28 cellular contexts compared by ENCODE assay signal in the genomic region with DNA sequence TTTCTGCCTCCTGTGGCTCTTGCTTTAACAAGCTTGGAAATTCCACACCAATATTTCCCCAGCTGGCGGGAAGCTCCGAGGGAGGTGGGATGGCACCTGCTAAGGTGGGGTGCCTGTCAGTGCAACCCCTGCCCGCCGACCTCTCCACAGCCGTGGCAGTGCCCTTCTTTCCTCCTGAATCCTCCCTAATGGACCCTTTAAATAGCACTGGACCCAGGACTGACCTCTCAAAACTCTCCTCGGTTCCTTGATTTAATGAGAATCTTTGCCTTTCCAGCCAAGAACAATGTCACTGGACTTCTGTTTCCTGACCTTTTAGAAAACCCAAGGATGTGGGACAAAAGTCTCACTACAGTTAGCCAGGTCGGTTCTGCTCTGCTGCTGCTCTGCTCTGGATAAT.
"Had no signal": no experiment of that assay in that cellular context is flagged by ENCODE, and none has a peak within 500 bp of the region (broad histone marks: within the 10 kb centered on the region; RNA-seq: fewer than 3 reads in every experiment).

No MANE protein-coding gene starts in this region.

- H3K79me2 ChIP-seq: parathyroid adenoma had no signal

- H3K27me3 ChIP-seq: ovary, right lobe of liver, sigmoid colon, tibial artery, upper lobe of right lung, uterus had no signal

- H3K36me3 Mint-ChIP-seq: naive thymus-derived CD4-positive, alpha-beta T cell; natural killer cell; stimulated activated effector memory CD8-positive, alpha-beta T cell treated with anti-CD3 and anti-CD28 coated beads, Interleukin-12 subunit alpha, Interleukin-12 subunit beta, amount 100 ng/mL, for 72 hours; stimulated activated naive B cell treated with anti-CD40 and anti-IgM and Interleukin-4, amounts not matched to agents 10 μg/mL and 1 μg/mL and 100 μg/mL, for 72 hours; type B pancreatic cell had no signal

- FAIRE-seq: small intestine had no signal

- H3K27ac ChIP-seq: ovary, parathyroid adenoma, psoas muscle, right lobe of liver, sigmoid colon, stomach, thoracic aorta, tibial artery, transverse colon, upper lobe of right lung, uterus had no signal

- H3K9ac ChIP-seq: parathyroid adenoma had no signal

- H3K4me1 ChIP-seq: parathyroid adenoma, psoas muscle, right lobe of liver, sigmoid colon, stomach, tibial artery, transverse colon, upper lobe of right lung, uterus had no signal

- DNase-seq: naive thymus-derived CD4-positive, alpha-beta T cell; natural killer cell; occipital lobe; ovary; posterior cingulate gyrus; psoas muscle; right cardiac atrium; right lobe of liver; sigmoid colon; small intestine; stimulated activated CD4-positive, alpha-beta T cell treated with anti-CD3 and anti-CD28 coated beads, Interleukin-15, amount 100 ng/mL, for 24 hours; stimulated activated CD4-positive, alpha-beta T cell treated with anti-CD3 and anti-CD28 coated beads, Interleukin-2, amount 100 ng/mL, for 24 hours; stimulated activated CD4-positive, alpha-beta T cell treated with anti-CD3 and anti-CD28 coated beads, Interleukin-2, amount 100 ng/mL, for 48 hours; stimulated activated CD4-positive, alpha-beta T cell treated with anti-CD3 and anti-CD28 coated beads, Interleukin-4, amount 100 ng/mL, for 24 hours; stimulated activated naive B cell treated with anti-CD40 and anti-IgM and Interleukin-4, amounts not matched to agents 10 μg/mL and 1 μg/mL and 100 μg/mL, for 72 hours; stimulated activated naive CD4-positive, alpha-beta T cell treated with Interleukin-2 at 50 U/mL for 16 hours; stomach; tibial artery; transverse colon; upper lobe of right lung; uterus had no signal

- H3K4me1 Mint-ChIP-seq: naive thymus-derived CD4-positive, alpha-beta T cell; natural killer cell; nephron had no signal

- H3K36me3 ChIP-seq: ovary, right lobe of liver, sigmoid colon, stomach, thoracic aorta, tibial artery, transverse colon, upper lobe of right lung, uterus had no signal

- H2AFZ ChIP-seq: parathyroid adenoma had no signal

- H3K4me3 Mint-ChIP-seq: naive thymus-derived CD4-positive, alpha-beta T cell; natural killer cell; nephron; stimulated activated effector memory CD8-positive, alpha-beta T cell treated with anti-CD3 and anti-CD28 coated beads, Interleukin-12 subunit alpha, Interleukin-12 subunit beta, amount 100 ng/mL, for 72 hours; stimulated activated naive B cell treated with anti-CD40 and anti-IgM and Interleukin-4, amounts not matched to agents 10 μg/mL and 1 μg/mL and 100 μg/mL, for 72 hours; stimulated activated naive CD8-positive, alpha-beta T cell treated with anti-CD3 and anti-CD28 coated beads, Interleukin-15, Interleukin-2, amounts not matched to agents 100 ng/mL and 50 ng/mL, for 24 hours; type B pancreatic cell had no signal

- H3K9me3 ChIP-seq: ovary, psoas muscle, right lobe of liver, sigmoid colon, stomach, thoracic aorta, tibial artery, transverse colon, upper lobe of right lung, uterus had no signal

- ATAC-seq: naive thymus-derived CD4-positive, alpha-beta T cell; natural killer cell; psoas muscle; right cardiac atrium; stimulated activated effector memory CD8-positive, alpha-beta T cell treated with anti-CD3 and anti-CD28 coated beads, Interleukin-12 subunit alpha, Interleukin-12 subunit beta, amount 100 ng/mL, for 72 hours; stimulated activated naive B cell treated with anti-CD40 and anti-IgM and Interleukin-4, amounts not matched to agents 10 μg/mL and 1 μg/mL and 100 μg/mL, for 72 hours; upper lobe of right lung had no signal

- H3K4me3 ChIP-seq: ovary, psoas muscle, right lobe of liver, sigmoid colon, stomach, thoracic aorta, tibial artery, transverse colon, upper lobe of right lung, uterus had no signal

- H3K9me3 Mint-ChIP-seq: naive thymus-derived CD4-positive, alpha-beta T cell; natural killer cell; nephron; stimulated activated effector memory CD8-positive, alpha-beta T cell treated with anti-CD3 and anti-CD28 coated beads, Interleukin-12 subunit alpha, Interleukin-12 subunit beta, amount 100 ng/mL, for 72 hours; stimulated activated naive B cell treated with anti-CD40 and anti-IgM and Interleukin-4, amounts not matched to agents 10 μg/mL and 1 μg/mL and 100 μg/mL, for 72 hours; stimulated activated naive CD8-positive, alpha-beta T cell treated with anti-CD3 and anti-CD28 coated beads, Interleukin-15, Interleukin-2, amounts not matched to agents 100 ng/mL and 50 ng/mL, for 24 hours; type B pancreatic cell had no signal

- H3K27ac Mint-ChIP-seq: naive thymus-derived CD4-positive, alpha-beta T cell; natural killer cell; nephron; progenitor cell of endocrine pancreas; stimulated activated effector memory CD8-positive, alpha-beta T cell treated with anti-CD3 and anti-CD28 coated beads, Interleukin-12 subunit alpha, Interleukin-12 subunit beta, amount 100 ng/mL, for 72 hours; stimulated activated naive B cell treated with anti-CD40 and anti-IgM and Interleukin-4, amounts not matched to agents 10 μg/mL and 1 μg/mL and 100 μg/mL, for 72 hours; stimulated activated naive CD8-positive, alpha-beta T cell treated with anti-CD3 and anti-CD28 coated beads, Interleukin-15, Interleukin-2, amounts not matched to agents 100 ng/mL and 50 ng/mL, for 24 hours; type B pancreatic cell had no signal
